In genomic region chr1:117540532-117540931, GRCh38 we compare ENCODE assay signal across 23 cellular contexts.
"Had no signal": no experiment of that assay in that cellular context is flagged by ENCODE, and none has a peak within 500 bp of the region (broad histone marks: within the 10 kb centered on the region; RNA-seq: fewer than 3 reads in every experiment).

No MANE protein-coding gene starts in this region.

- H3K4me1 Mint-ChIP-seq: brain, nephron progenitor cell, T-cell had no signal

- H3K27me3 Mint-ChIP-seq: brain; dendritic cell treated with granulocyte-macrophage colony-stimulating factor and Interleukin-4, amounts not matched to agents 40 ng/mL and 50 ng/mL, for 4 days; stimulated activated naive CD8-positive, alpha-beta T cell treated with anti-CD3 and anti-CD28 coated beads, Interleukin-15, Interleukin-2, amounts not matched to agents 100 ng/mL and 50 ng/mL, for 24 hours; T-cell had no signal

- H3K27ac Mint-ChIP-seq: brain; dendritic cell treated with granulocyte-macrophage colony-stimulating factor and Interleukin-4, amounts not matched to agents 40 ng/mL and 50 ng/mL, for 4 days; nephron progenitor cell; T-cell; T-helper 2 cell treated with Interferon-gamma antibody and Interleukin-4, amounts not matched to agents 5 μg/mL and 100 μg/mL, for 36 hours had no signal

- H3K9me3 Mint-ChIP-seq: brain; dendritic cell treated with granulocyte-macrophage colony-stimulating factor and Interleukin-4, amounts not matched to agents 40 ng/mL and 50 ng/mL, for 4 days; nephron progenitor cell; stimulated activated naive CD8-positive, alpha-beta T cell treated with anti-CD3 and anti-CD28 coated beads, Interleukin-15, Interleukin-2, amounts not matched to agents 100 ng/mL and 50 ng/mL, for 24 hours; T-cell; T-helper 2 cell treated with Interferon-gamma antibody and Interleukin-4, amounts not matched to agents 5 μg/mL and 100 μg/mL, for 36 hours had no signal

- H3K36me3 Mint-ChIP-seq: brain, T-cell had no signal

- ATAC-seq: mucosa of descending colon, T-cell had no signal

- H3K4me3 Mint-ChIP-seq: brain; dendritic cell treated with granulocyte-macrophage colony-stimulating factor and Interleukin-4, amounts not matched to agents 40 ng/mL and 50 ng/mL, for 4 days; nephron progenitor cell; stimulated activated naive CD8-positive, alpha-beta T cell treated with anti-CD3 and anti-CD28 coated beads, Interleukin-15, Interleukin-2, amounts not matched to agents 100 ng/mL and 50 ng/mL, for 24 hours; T-cell; T-helper 2 cell treated with Interferon-gamma antibody and Interleukin-4, amounts not matched to agents 5 μg/mL and 100 μg/mL, for 36 hours had no signal

- DNase-seq: activated CD4-positive, CD25-positive, alpha-beta regulatory T cell treated with anti-CD3 and anti-CD28 coated beads, Interleukin-2, amount 50 U/mL, for 72 hours; activated CD8-positive, alpha-beta memory T cell treated with anti-CD3 and anti-CD28 coated beads for 24 hours; activated CD8-positive, alpha-beta memory T cell treated with anti-CD3 and anti-CD28 coated beads, Interleukin-2, amount 50 U/mL, for 4 hours; anterior cingulate cortex; caudate nucleus; effector CD4-positive, alpha-beta T cell; heart left ventricle; islet precursor cell; mesenchymal stem cell; mucosa of descending colon; nephron progenitor cell; nucleus accumbens; posterior cingulate gyrus; SJCRH30; small intestine; stimulated activated CD4-positive, alpha-beta T cell treated with anti-CD3 and anti-CD28 coated beads, Interleukin-2, amount 100 ng/mL, for 48 hours; T-cell; tibial artery; WERI-Rb-1 had no signal
